Comparison of ENCODE assay signal across 1 cellular context in the genomic region with DNA sequence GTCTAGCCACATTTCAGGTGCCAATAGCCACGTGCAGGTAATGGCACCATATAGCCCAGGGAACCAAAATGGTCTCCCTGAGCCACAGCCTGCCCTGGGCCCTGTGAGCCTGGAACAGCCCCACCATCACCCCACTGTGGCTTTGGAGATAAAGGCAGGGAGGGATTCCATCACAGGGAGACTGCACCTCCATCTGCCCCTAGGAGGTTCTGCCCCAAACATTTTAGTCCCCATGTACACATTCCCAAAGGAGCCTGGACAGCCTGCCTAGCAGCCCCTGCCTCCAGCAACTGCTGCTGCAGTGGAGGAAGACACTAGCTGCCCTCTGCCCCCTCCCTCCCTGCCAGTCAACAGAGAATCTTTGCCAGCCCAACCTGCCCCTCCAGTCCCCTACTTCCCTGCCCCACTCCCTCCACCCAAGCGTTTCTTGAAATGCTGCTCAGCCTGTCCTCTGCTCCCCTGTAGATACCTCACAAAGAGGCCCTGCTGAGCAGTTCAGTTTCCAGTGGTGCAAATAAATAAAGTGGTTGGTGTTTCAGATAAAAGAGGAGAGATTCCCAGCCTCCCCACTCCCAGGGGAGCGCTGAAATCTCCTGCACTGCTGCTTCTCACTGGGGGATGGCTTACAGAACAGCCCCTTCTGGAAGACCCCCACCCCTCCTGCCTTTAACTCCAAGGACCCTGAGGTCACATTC.
TF ChIP-seq lines count a peak whose summit lies in the region.

No MANE protein-coding gene starts in this region.

TF ChIP-seq in Ishikawa, 13 proteins besides CTCF, POLR2A, EP300 and RAD21 (continued from another document):
- TF ChIP-seq, protein P1, sequence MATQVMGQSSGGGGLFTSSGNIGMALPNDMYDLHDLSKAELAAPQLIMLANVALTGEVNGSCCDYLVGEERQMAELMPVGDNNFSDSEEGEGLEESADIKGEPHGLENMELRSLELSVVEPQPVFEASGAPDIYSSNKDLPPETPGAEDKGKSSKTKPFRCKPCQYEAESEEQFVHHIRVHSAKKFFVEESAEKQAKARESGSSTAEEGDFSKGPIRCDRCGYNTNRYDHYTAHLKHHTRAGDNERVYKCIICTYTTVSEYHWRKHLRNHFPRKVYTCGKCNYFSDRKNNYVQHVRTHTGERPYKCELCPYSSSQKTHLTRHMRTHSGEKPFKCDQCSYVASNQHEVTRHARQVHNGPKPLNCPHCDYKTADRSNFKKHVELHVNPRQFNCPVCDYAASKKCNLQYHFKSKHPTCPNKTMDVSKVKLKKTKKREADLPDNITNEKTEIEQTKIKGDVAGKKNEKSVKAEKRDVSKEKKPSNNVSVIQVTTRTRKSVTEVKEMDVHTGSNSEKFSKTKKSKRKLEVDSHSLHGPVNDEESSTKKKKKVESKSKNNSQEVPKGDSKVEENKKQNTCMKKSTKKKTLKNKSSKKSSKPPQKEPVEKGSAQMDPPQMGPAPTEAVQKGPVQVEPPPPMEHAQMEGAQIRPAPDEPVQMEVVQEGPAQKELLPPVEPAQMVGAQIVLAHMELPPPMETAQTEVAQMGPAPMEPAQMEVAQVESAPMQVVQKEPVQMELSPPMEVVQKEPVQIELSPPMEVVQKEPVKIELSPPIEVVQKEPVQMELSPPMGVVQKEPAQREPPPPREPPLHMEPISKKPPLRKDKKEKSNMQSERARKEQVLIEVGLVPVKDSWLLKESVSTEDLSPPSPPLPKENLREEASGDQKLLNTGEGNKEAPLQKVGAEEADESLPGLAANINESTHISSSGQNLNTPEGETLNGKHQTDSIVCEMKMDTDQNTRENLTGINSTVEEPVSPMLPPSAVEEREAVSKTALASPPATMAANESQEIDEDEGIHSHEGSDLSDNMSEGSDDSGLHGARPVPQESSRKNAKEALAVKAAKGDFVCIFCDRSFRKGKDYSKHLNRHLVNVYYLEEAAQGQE (IDR thresholded peaks at IDR 0.05; ENCODE audit: low read depth), result no peak
- peak; percentile 92 for TF ChIP-seq NFIC (IDR thresholded peaks at IDR 0.05)
- TF ChIP-seq, protein P2, sequence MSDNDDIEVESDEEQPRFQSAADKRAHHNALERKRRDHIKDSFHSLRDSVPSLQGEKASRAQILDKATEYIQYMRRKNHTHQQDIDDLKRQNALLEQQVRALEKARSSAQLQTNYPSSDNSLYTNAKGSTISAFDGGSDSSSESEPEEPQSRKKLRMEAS (IDR thresholded peaks at IDR 0.05), result 0 out of 2 replicates have a peak, but pooled peaks have one; percentile 12
